Comparison of ENCODE assay signal across 8 cellular contexts in genomic region chr10:31602541-31603244, GRCh38.
DNase-seq lines count a peak whose midpoint lies in the region; ATAC-seq, FAIRE-seq and TF ChIP-seq lines count a peak whose summit lies in the region.

No MANE protein-coding gene starts in this region.

- no peaks in the 10 kb centered on the region for H3K36me3 ChIP-seq in GM12878 (ENCODE audit: control insufficient read depth in 2 of 2, insufficient read depth in 2 of 2, low read length in 1 of 2)

- no TSS peak for BruUV-seq in GM12878 (replicated peaks; lab: Mats Ljungman, UMichigan)

- TF ChIP-seq RAD21 in GM12878 (IDR thresholded peaks at IDR 0.05; ENCODE audit: insufficient read depth, low read depth, low read length): no peak

- intact Hi-C loops in GM12878 (cut with micrococcal nuclease; ENCODE audit: unreplicated experiment): loop anchor here (5.0 to 10.0 kb wide), 3 partner anchors 152 to 868 kb away; no protein-coding TSS in a partner anchor

- in situ Hi-C loops in GM12878 (cut with MboI): no loop called here
- in situ Hi-C loops in GM13976 (cut with MboI; ENCODE audit: low sequenced_read_pairs, unreplicated experiment): no loop called here

- DNase-seq in ELF-1 (ENCODE audit: low read depth, low spot score): peak; percentile 45
- DNase-seq in NCI-H1105 treated with DMSO at 0.1 percent for 48 hours (lab: John Stamatoyannopoulos, UW): peak; percentile 59
- no peak for DNase-seq in GM12878 (ENCODE audit: low read depth, low spot score)
- peak; percentile 32 for DNase-seq in pulmonary artery endothelial cell (ENCODE audit: low read depth, low spot score)
- no peak for DNase-seq in GM13976 (ENCODE audit: low spot score)

- POLR2A ChIA-PET in GM12878 (lab: Charles Lee): no interaction called here

- H3K9me3 ChIP-seq in GM12878 (replicated peaks; ENCODE audit: control insufficient read depth, insufficient read depth, low read length): no peaks in the 10 kb centered on the region; the same call in 1 of the 3 replicates

- FAIRE-seq in GM12878 (lab: Jason Lieb, UNC): no peak

- no peak overlapping the region for H3K27ac ChIP-seq in GM12878 (ENCODE audit: control insufficient read depth, insufficient read depth)

- TF ChIP-seq EP300 in GM12878 (IDR thresholded peaks at IDR 0.05; ENCODE audit: borderline replicate concordance in 1 of 2, control insufficient read depth in 1 of 2, low read depth in 2 of 2, low read length in 2 of 2): no peak

- H3K4me2 ChIP-seq in GM12878 (ENCODE audit: control insufficient read depth, insufficient read depth): peak overlapping the region; percentile 97

- SMC1A ChIA-PET in GM12878 (lab: Charles Lee; ENCODE audit: uncharacterized antibody, unreplicated experiment): interaction anchor here (1.4 to 2.7 kb wide), 2 partner anchors 18 to 571 kb away, joined by 3 to 8 read pairs; partner anchors contain the start of gene ZNF438

- H3K4me3 ChIP-seq in GM12878: peak overlapping the region; percentile 66
- H3K4me3 ChIP-seq in iPS-11a (ENCODE audit: low read depth, low read length): peak overlapping the region; percentile 57

- H2AFZ ChIP-seq in GM12878 (ENCODE audit: control insufficient read depth, low read depth, low read length): peak overlapping the region; percentile 91

- TF ChIP-seq CTCF in GM12878 (IDR thresholded peaks at IDR 0.05 in 2 of 3, conservative IDR thresholded peaks at IDR 0.05 in 1 of 3; ENCODE audit: control insufficient read depth in 2 of 3, extremely low read depth in 1 of 3, insufficient read depth in 1 of 3, low read depth in 3 of 3, low read length in 3 of 3) (no peak), GM13976 (IDR thresholded peaks at IDR 0.05; ENCODE audit: borderline replicate concordance, control extremely low read depth, extremely low read depth, insufficient read depth, missing control alignments) (no peak)

- TF ChIP-seq POLR2A in GM12878 (IDR thresholded peaks at IDR 0.05; ENCODE audit: low read depth, low read length): no peak

- peaks cover 9% of the 10 kb centered on the region for H3K4me1 ChIP-seq in GM12878 (ENCODE audit: control insufficient read depth, insufficient read depth, low read length)

- CTCF ChIA-PET in GM12878 (lab: Yijun Ruan, JAX): interaction anchor here (1.3 kb wide), 1 partner anchor 105 kb away, joined by 3 read pairs; no protein-coding TSS in a partner anchor

- RAD21 ChIA-PET in GM12878 (lab: Charles Lee; ENCODE audit: unreplicated experiment): no interaction called here

- H3K27me3 ChIP-seq in GM12878 (replicated peaks in 1 of 2; ENCODE audit: control insufficient read depth in 2 of 2, insufficient read depth in 2 of 2, low read length in 1 of 2): no peaks in the 10 kb centered on the region

- no peak for ATAC-seq in GM12878
- no peak for ATAC-seq in GM18858 (IDR thresholded peaks at IDR 0.05; ENCODE audit: unreplicated experiment)
- ATAC-seq in GM21423 (IDR thresholded peaks at IDR 0.05; ENCODE audit: unreplicated experiment): no peak

- peak overlapping the region; percentile 54; the same call in 1 of the 2 replicates for H3K9ac ChIP-seq in GM12878 (ENCODE audit: control insufficient read depth, insufficient read depth, low read length)

- H3K79me2 ChIP-seq in GM12878 (ENCODE audit: control insufficient read depth, insufficient read depth, low read length): no peaks in the 10 kb centered on the region

- H4K20me1 ChIP-seq in GM12878 (ENCODE audit: control insufficient read depth, insufficient read depth): no peaks in the 10 kb centered on the region

- 62% methylated on average over 23 of the region's 23 CpGs for WGBS in GM12878 (ENCODE audit: insufficient coverage, insufficient replicate concordance, low lambda C conversion rate, missing lambda C conversion rate)

TF ChIP-seq in GM12878, 131 proteins besides CTCF, POLR2A, EP300 and RAD21:
- no peak for TF ChIP-seq TARDBP (IDR thresholded peaks at IDR 0.05; ENCODE audit: borderline replicate concordance)
- TF ChIP-seq BHLHE40 (IDR thresholded peaks at IDR 0.05; ENCODE audit: borderline replicate concordance in 1 of 2, low read depth in 2 of 2, low read length in 1 of 2): no peak
- TF ChIP-seq NRF1 (conservative IDR thresholded peaks at IDR 0.05; ENCODE audit: low read depth, low read length): no peak
- no peak for TF ChIP-seq ZNF24 (IDR thresholded peaks at IDR 0.05)
- no peak for TF ChIP-seq PAX5 (IDR thresholded peaks at IDR 0.05; ENCODE audit: borderline replicate concordance, low read depth, low read length)
- TF ChIP-seq ZNF384 (IDR thresholded peaks at IDR 0.05; ENCODE audit: borderline replicate concordance, low read depth, low read length): no peak
- no peak for TF ChIP-seq CHD1 (IDR thresholded peaks at IDR 0.05; ENCODE audit: low read depth, low read length)
- no peak for TF ChIP-seq CREB1 (IDR thresholded peaks at IDR 0.05; ENCODE audit: low read depth)
- TF ChIP-seq, protein P1, sequence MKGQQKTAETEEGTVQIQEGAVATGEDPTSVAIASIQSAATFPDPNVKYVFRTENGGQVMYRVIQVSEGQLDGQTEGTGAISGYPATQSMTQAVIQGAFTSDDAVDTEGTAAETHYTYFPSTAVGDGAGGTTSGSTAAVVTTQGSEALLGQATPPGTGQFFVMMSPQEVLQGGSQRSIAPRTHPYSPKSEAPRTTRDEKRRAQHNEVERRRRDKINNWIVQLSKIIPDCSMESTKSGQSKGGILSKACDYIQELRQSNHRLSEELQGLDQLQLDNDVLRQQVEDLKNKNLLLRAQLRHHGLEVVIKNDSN (IDR thresholded peaks at IDR 0.05; ENCODE audit: borderline replicate concordance, extremely low read length, insufficient read depth, low read depth, low read length): no peak
- no peak for TF ChIP-seq RFX5 (IDR thresholded peaks at IDR 0.05; ENCODE audit: low read depth, low read length)
- TF ChIP-seq HDAC2 (IDR thresholded peaks at IDR 0.05): no peak
- no peak for TF ChIP-seq BCL3 (IDR thresholded peaks at IDR 0.05; ENCODE audit: borderline replicate concordance, insufficient read depth, low read depth, low read length, poor library complexity, severe bottlenecking)
- TF ChIP-seq DPF2 (IDR thresholded peaks at IDR 0.05): no peak
- TF ChIP-seq, protein P2, sequence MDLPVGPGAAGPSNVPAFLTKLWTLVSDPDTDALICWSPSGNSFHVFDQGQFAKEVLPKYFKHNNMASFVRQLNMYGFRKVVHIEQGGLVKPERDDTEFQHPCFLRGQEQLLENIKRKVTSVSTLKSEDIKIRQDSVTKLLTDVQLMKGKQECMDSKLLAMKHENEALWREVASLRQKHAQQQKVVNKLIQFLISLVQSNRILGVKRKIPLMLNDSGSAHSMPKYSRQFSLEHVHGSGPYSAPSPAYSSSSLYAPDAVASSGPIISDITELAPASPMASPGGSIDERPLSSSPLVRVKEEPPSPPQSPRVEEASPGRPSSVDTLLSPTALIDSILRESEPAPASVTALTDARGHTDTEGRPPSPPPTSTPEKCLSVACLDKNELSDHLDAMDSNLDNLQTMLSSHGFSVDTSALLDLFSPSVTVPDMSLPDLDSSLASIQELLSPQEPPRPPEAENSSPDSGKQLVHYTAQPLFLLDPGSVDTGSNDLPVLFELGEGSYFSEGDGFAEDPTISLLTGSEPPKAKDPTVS (IDR thresholded peaks at IDR 0.05; ENCODE audit: low read depth, low read length): no peak
- TF ChIP-seq SREBF1 (IDR thresholded peaks at IDR 0.05; ENCODE audit: low read length): no peak
- TF ChIP-seq ESRRA (IDR thresholded peaks at IDR 0.05; ENCODE audit: low read length): no peak
- no peak for TF ChIP-seq CBX5 (IDR thresholded peaks at IDR 0.05; ENCODE audit: low read depth)

Comparison
In these comparisons a context has a peak if more than half of its experiments do, and no peak if none do; other contexts are left out.
1. DNase-seq: peak in ELF-1 (single experiment), NCI-H1105 treated with DMSO at 0.1 percent for 48 hours (single experiment) and pulmonary artery endothelial cell (single experiment); none in GM12878 (single experiment) and GM13976 (single experiment).